26 cellular contexts compared by ENCODE assay signal in the genomic region with DNA sequence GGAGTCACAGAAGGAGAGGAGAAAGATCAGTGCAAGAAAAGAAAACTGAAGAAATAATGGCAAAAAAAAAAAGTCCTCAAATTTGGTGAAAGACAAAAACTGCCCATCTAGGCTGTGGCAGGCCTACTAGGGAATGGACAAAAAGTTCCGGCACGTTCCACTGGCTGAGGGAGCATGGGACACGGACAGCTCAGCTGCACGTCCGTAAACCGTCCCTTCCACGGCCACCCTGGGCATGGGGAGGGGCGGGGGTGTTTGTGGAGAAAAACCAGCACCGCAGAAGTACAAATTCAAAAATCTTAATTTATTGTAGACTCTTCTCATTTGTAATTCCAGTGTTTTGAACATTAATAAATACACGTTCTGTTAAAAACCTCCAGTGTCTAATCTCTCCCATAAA.
"Had no signal": no experiment of that assay in that cellular context is flagged by ENCODE, and none has a peak within 500 bp of the region (broad histone marks: within the 10 kb centered on the region; RNA-seq: fewer than 3 reads in every experiment).

No MANE protein-coding gene starts in this region.

- FAIRE-seq: TTC549 had no signal

- H3K4me3 ChIP-seq: ascending aorta, body of pancreas, MG63, Peyer's patch had no signal

- H3K4me1 Mint-ChIP-seq: activated CD4-positive, alpha-beta T cell treated with anti-CD3 and anti-CD28 coated beads, Interleukin-2, amount 10 ng/mL, durations not matched to agents 24 days and 14 days; activated CD8-positive, alpha-beta memory T cell treated with anti-CD3 and anti-CD28 coated beads, Interleukin-2, amount 10 ng/mL, durations not matched to agents 7 days and 5 days; central memory CD8-positive, alpha-beta T cell had no signal

- H3K9me3 ChIP-seq: body of pancreas, MG63, Peyer's patch had no signal

- ATAC-seq: activated CD8-positive, alpha-beta memory T cell treated with anti-CD3 and anti-CD28 coated beads, Interleukin-2, amount 10 ng/mL, durations not matched to agents 7 days and 5 days; body of pancreas; T-cell had no signal

- H3K27me3 Mint-ChIP-seq: activated B cell treated with CpG ODN at 0.5 μM for 24 hours; activated CD4-positive, alpha-beta T cell treated with anti-CD3 and anti-CD28 coated beads, Interleukin-2, amount 10 ng/mL, durations not matched to agents 24 days and 14 days; activated CD8-positive, alpha-beta memory T cell treated with anti-CD3 and anti-CD28 coated beads, Interleukin-2, amount 10 ng/mL, durations not matched to agents 7 days and 5 days had no signal

- H3K27ac ChIP-seq: ascending aorta, Peyer's patch had no signal

- DNase-seq: activated B cell treated with CpG ODN at 0.5 μM for 24 hours; activated CD4-positive, alpha-beta T cell treated with anti-CD3 and anti-CD28 coated beads for 1 hour; activated CD4-positive, alpha-beta T cell treated with anti-CD3 and anti-CD28 coated beads, Interleukin-2, amount 10 ng/mL, durations not matched to agents 24 days and 14 days; activated CD4-positive, alpha-beta T cell treated with anti-CD3 and anti-CD28 coated beads, Interleukin-2, amount 50 U/mL, for 48 hours; activated CD8-positive, alpha-beta memory T cell treated with anti-CD3 and anti-CD28 coated beads, Interleukin-2, amount 10 ng/mL, durations not matched to agents 7 days and 5 days; activated effector memory CD4-positive, alpha-beta T cell treated with Interleukin-2 at 50 U/mL for 16 hours; activated naive CD4-positive, alpha-beta T cell treated with Interleukin-2 at 50 U/mL for 16 hours; activated naive CD8-positive, alpha-beta T cell treated with anti-CD3 and anti-CD28 coated beads, Interleukin-2, amount 10 ng/mL, durations not matched to agents 7 days and 5 days; activated T-cell treated with anti-CD3 and anti-CD28 coated beads, Interleukin-2, amount 50 U/mL, for 24 hours; MG63; NCI-H1105 treated with DMSO at 0.1 percent for 48 hours; NCI-H1436 treated with DMSO at 0.1 percent for 48 hours; NCI-H187; NCI-H2081 treated with DMSO at 0.1 percent for 48 hours; NCI-H446; NCI-H524; Peyer's patch; SIG-M5; T-cell; T-helper 2 cell; T1000 had no signal

- H3K9me3 Mint-ChIP-seq: activated B cell treated with CpG ODN at 0.5 μM for 24 hours; activated CD4-positive, alpha-beta T cell treated with anti-CD3 and anti-CD28 coated beads, Interleukin-2, amount 10 ng/mL, durations not matched to agents 24 days and 14 days; activated naive CD8-positive, alpha-beta T cell treated with anti-CD3 and anti-CD28 coated beads, Interleukin-2, amount 10 ng/mL, durations not matched to agents 7 days and 5 days; activated T-cell treated with anti-CD3 and anti-CD28 coated beads, Interleukin-2, amount 50 U/mL, for 24 hours; activated T-helper 1 cell treated with anti-CD3 and anti-CD28 coated beads, Interleukin-12 subunit alpha, Interleukin-12 subunit beta, Interleukin-2, Interleukin-4 antibody, amounts not matched to agents 30 ng/mL and 10 ng/mL and 1 ng/mL, durations not matched to agents 14 hours and 24 hours and 36 hours; central memory CD8-positive, alpha-beta T cell had no signal

- H3K36me3 Mint-ChIP-seq: activated CD8-positive, alpha-beta memory T cell treated with anti-CD3 and anti-CD28 coated beads, Interleukin-2, amount 10 ng/mL, durations not matched to agents 7 days and 5 days; activated naive CD8-positive, alpha-beta T cell treated with anti-CD3 and anti-CD28 coated beads, Interleukin-2, amount 10 ng/mL, durations not matched to agents 7 days and 5 days had no signal

- H3K4me3 Mint-ChIP-seq: activated B cell treated with CpG ODN at 0.5 μM for 24 hours; activated CD4-positive, alpha-beta T cell treated with anti-CD3 and anti-CD28 coated beads, Interleukin-2, amount 10 ng/mL, durations not matched to agents 24 days and 14 days; activated CD8-positive, alpha-beta memory T cell treated with anti-CD3 and anti-CD28 coated beads, Interleukin-2, amount 10 ng/mL, durations not matched to agents 7 days and 5 days; activated naive CD8-positive, alpha-beta T cell treated with anti-CD3 and anti-CD28 coated beads, Interleukin-2, amount 10 ng/mL, durations not matched to agents 7 days and 5 days; activated T-cell treated with anti-CD3 and anti-CD28 coated beads, Interleukin-2, amount 50 U/mL, for 24 hours; activated T-helper 1 cell treated with anti-CD3 and anti-CD28 coated beads, Interleukin-12 subunit alpha, Interleukin-12 subunit beta, Interleukin-2, Interleukin-4 antibody, amounts not matched to agents 30 ng/mL and 10 ng/mL and 1 ng/mL, durations not matched to agents 14 hours and 24 hours and 36 hours; central memory CD8-positive, alpha-beta T cell; T-cell had no signal

- H3K27me3 ChIP-seq: ascending aorta, body of pancreas, MG63, Peyer's patch had no signal

- H3K4me1 ChIP-seq: ascending aorta, Peyer's patch had no signal

- H3K27ac Mint-ChIP-seq: activated B cell treated with CpG ODN at 0.5 μM for 24 hours; activated CD4-positive, alpha-beta T cell treated with anti-CD3 and anti-CD28 coated beads, Interleukin-2, amount 10 ng/mL, durations not matched to agents 24 days and 14 days; activated CD8-positive, alpha-beta memory T cell treated with anti-CD3 and anti-CD28 coated beads, Interleukin-2, amount 10 ng/mL, durations not matched to agents 7 days and 5 days; activated naive CD8-positive, alpha-beta T cell treated with anti-CD3 and anti-CD28 coated beads, Interleukin-2, amount 10 ng/mL, durations not matched to agents 7 days and 5 days; activated T-cell treated with anti-CD3 and anti-CD28 coated beads, Interleukin-2, amount 50 U/mL, for 24 hours; activated T-helper 1 cell treated with anti-CD3 and anti-CD28 coated beads, Interleukin-12 subunit alpha, Interleukin-12 subunit beta, Interleukin-2, Interleukin-4 antibody, amounts not matched to agents 30 ng/mL and 10 ng/mL and 1 ng/mL, durations not matched to agents 14 hours and 24 hours and 36 hours; T-cell had no signal
